ENCODE assay signal across 22 cellular contexts in genomic region chr2:96880891-96881273, GRCh38.
"Had no signal": no experiment of that assay in that cellular context is flagged by ENCODE, and none has a peak within 500 bp of the region (broad histone marks: within the 10 kb centered on the region; RNA-seq: fewer than 3 reads in every experiment).

No MANE protein-coding gene starts in this region.

- H3K27me3 Mint-ChIP-seq: activated naive CD8-positive, alpha-beta T cell treated with anti-CD3 and anti-CD28 coated beads for 36 hours had no signal

- H3K9me3 Mint-ChIP-seq: activated B cell treated with CpG ODN at 0.5 μM for 24 hours; activated naive CD8-positive, alpha-beta T cell treated with anti-CD3 and anti-CD28 coated beads for 36 hours; activated T-helper 1 cell treated with anti-CD3 and anti-CD28 coated beads, Interleukin-12 subunit alpha, Interleukin-12 subunit beta, Interleukin-2, Interleukin-4 antibody, amounts not matched to agents 30 ng/mL and 10 ng/mL and 1 ng/mL, durations not matched to agents 14 hours and 24 hours and 36 hours; memory B cell had no signal

- H3K4me3 Mint-ChIP-seq: activated B cell treated with CpG ODN at 0.5 μM for 24 hours; activated naive CD8-positive, alpha-beta T cell treated with anti-CD3 and anti-CD28 coated beads for 36 hours; activated T-helper 1 cell treated with anti-CD3 and anti-CD28 coated beads, Interleukin-12 subunit alpha, Interleukin-12 subunit beta, Interleukin-2, Interleukin-4 antibody, amounts not matched to agents 30 ng/mL and 10 ng/mL and 1 ng/mL, durations not matched to agents 14 hours and 24 hours and 36 hours; memory B cell had no signal

- H3K27ac ChIP-seq: body of pancreas, coronary artery, pancreas had no signal

- H3K4me3 ChIP-seq: body of pancreas, coronary artery, pancreas, tibial nerve had no signal

- H3K9me3 ChIP-seq: body of pancreas, pancreas, tibial nerve had no signal

- H3K27me3 ChIP-seq: body of pancreas, pancreas, tibial nerve had no signal

- H3K4me1 Mint-ChIP-seq: activated B cell treated with CpG ODN at 0.5 μM for 24 hours, memory B cell had no signal

- H3K36me3 ChIP-seq: pancreas, tibial nerve had no signal

- H3K36me3 Mint-ChIP-seq: activated naive CD8-positive, alpha-beta T cell treated with anti-CD3 and anti-CD28 coated beads for 36 hours; memory B cell had no signal

- H3K4me1 ChIP-seq: body of pancreas, pancreas had no signal

- ATAC-seq: body of pancreas, pancreas had no signal

- DNase-seq: activated B cell treated with CpG ODN at 0.5 μM for 24 hours; activated CD4-positive, alpha-beta T cell treated with anti-CD3 and anti-CD28 coated beads for 48 hours; activated CD8-positive, alpha-beta memory T cell treated with anti-CD3 and anti-CD28 coated beads, Interleukin-2, amount 50 U/mL, for 48 hours; activated naive CD8-positive, alpha-beta T cell treated with anti-CD3 and anti-CD28 coated beads for 36 hours; amygdala; body of pancreas; central memory CD4-positive, alpha-beta T cell; effector CD4-positive, alpha-beta T cell; foreskin fibroblast; glutamatergic neuron; hypothalamus; kidney glomerular epithelial cell; left ventricle myocardium superior; pancreas; stimulated activated CD4-positive, alpha-beta T cell treated with anti-CD3 and anti-CD28 coated beads, Interleukin-2, amount 100 ng/mL, for 48 hours; stimulated activated naive CD4-positive, alpha-beta T cell treated with Interleukin-2 at 50 U/mL for 16 hours; substantia nigra; T-helper 2 cell had no signal

- H3K27ac Mint-ChIP-seq: activated B cell treated with CpG ODN at 0.5 μM for 24 hours; activated naive CD8-positive, alpha-beta T cell treated with anti-CD3 and anti-CD28 coated beads for 36 hours; activated T-helper 1 cell treated with anti-CD3 and anti-CD28 coated beads, Interleukin-12 subunit alpha, Interleukin-12 subunit beta, Interleukin-2, Interleukin-4 antibody, amounts not matched to agents 30 ng/mL and 10 ng/mL and 1 ng/mL, durations not matched to agents 14 hours and 24 hours and 36 hours; memory B cell had no signal
